ENCODE assay signal across 10 cellular contexts in genomic region chr19:51691122-51692064, GRCh38. TPM values are rescaled to one million over a fixed set of nuclear protein-coding genes. Genes with fewer than 3 reads are reported as not detected.
DNase-seq lines count a peak whose midpoint lies in the region; ATAC-seq, FAIRE-seq and TF ChIP-seq lines count a peak whose summit lies in the region.
"Had no signal": no experiment of that assay in that cellular context is flagged by ENCODE, and none has a peak within 500 bp of the region (broad histone marks: within the 10 kb centered on the region; RNA-seq: fewer than 3 reads in every experiment).

No MANE protein-coding gene starts in this region.

- peak overlapping the region; percentile 56 for H3K4me2 ChIP-seq in keratinocyte (ENCODE audit: control insufficient read depth, extremely low read depth, insufficient read depth, low read depth, low read length)

- WGBS in heart right ventricle, 2 donors = 14 to 18% methylated on average over 16 of the region's 16 CpGs
- WGBS in adipose tissue, 3 donors = 25 to 36% (median 29%) methylated on average over 13 to 16 of the region's 16 CpGs

- H3K4me1 ChIP-seq in heart right ventricle (peaks cover 8 to 61% (median 40%) of the 10 kb centered on the region in 9 donors), keratinocyte (ENCODE audit: control insufficient read depth, extremely low read depth, insufficient read depth, low read length) (peaks cover 15% of the 10 kb centered on the region), subcutaneous abdominal adipose tissue (ENCODE audit: control insufficient read depth in 5 of 5, insufficient read depth in 5 of 5, low read length in 5 of 5) (peaks cover 8 to 48% (median 44%) of the 10 kb centered on the region in 5 donors)

- intact Hi-C loops in heart right ventricle (cut with DNase I) (no loop called here), Right ventricle myocardium superior (cut with DNase I) (no loop called here)

- TF ChIP-seq CTCF in heart right ventricle (IDR thresholded peaks at IDR 0.05) = no peak
- TF ChIP-seq CTCF in keratinocyte (optimal IDR thresholded peaks at IDR 0.05 in 1 of 3, IDR thresholded peaks at IDR 0.05 in 1 of 3, conservative IDR thresholded peaks at IDR 0.05 in 1 of 3; ENCODE audit: extremely low read depth in 1 of 3, insufficient read depth in 2 of 3, low read length in 3 of 3) = no peak

- peaks cover 2% of the 10 kb centered on the region for H3K9me1 ChIP-seq in keratinocyte (ENCODE audit: control insufficient read depth, extremely low read depth, insufficient read depth, low read length)

- H3K9ac ChIP-seq in keratinocyte (ENCODE audit: control insufficient read depth, extremely low read depth, insufficient read depth, low read length) (peak overlapping the region; percentile 35), subcutaneous abdominal adipose tissue (ENCODE audit: low read length in 5 of 5) (peak overlapping the region; percentile 52 to 96 (median 74))

- dilution Hi-C loops in keratinocyte (cut with MboI; ENCODE audit: extremely low pct_ligation_motif_present, low sequenced_read_pairs) = no loop called here

- H3K27me3 ChIP-seq in heart right ventricle (peaks cover 0 to 30% (median 0%) of the 10 kb centered on the region in 7 donors), keratinocyte (ENCODE audit: control insufficient read depth, extremely low read depth, insufficient read depth, low read length) (no peaks in the 10 kb centered on the region), subcutaneous abdominal adipose tissue (ENCODE audit: control insufficient read depth in 5 of 5, insufficient read depth in 4 of 5, low read length in 5 of 5) (no peaks in the 10 kb centered on the region)

- H3K27ac ChIP-seq in heart right ventricle (peak overlapping the region; percentile 93 to 100 (median 97)), adipose tissue (ENCODE audit: low read depth, low read length) (peak overlapping the region; percentile 20), keratinocyte (ENCODE audit: control insufficient read depth, insufficient read depth, low read length) (peak overlapping the region; percentile 81), subcutaneous abdominal adipose tissue (ENCODE audit: low read depth, low read length) (peak overlapping the region; percentile 94)

- H3K36me3 ChIP-seq in heart right ventricle = peaks cover 0 to 44% (median 21%) of the 10 kb centered on the region in 9 donors
- peaks cover 16 to 29% of the 10 kb centered on the region in 2 experiments for H3K36me3 ChIP-seq in keratinocyte (ENCODE audit: control insufficient read depth in 2 of 2, extremely low read depth in 1 of 2, insufficient read depth in 2 of 2, low read length in 2 of 2)
- peaks cover 0 to 35% (median 21%) of the 10 kb centered on the region in 5 donors for H3K36me3 ChIP-seq in subcutaneous abdominal adipose tissue (ENCODE audit: control insufficient read depth in 5 of 5, insufficient read depth in 5 of 5, low read length in 5 of 5)

- peak overlapping the region; percentile 63 to 100 (median 90) for H3K4me3 ChIP-seq in heart right ventricle
- H3K4me3 ChIP-seq in keratinocyte (ENCODE audit: control insufficient read depth in 2 of 3, extremely low read depth in 1 of 3, insufficient read depth in 2 of 3, low read depth in 1 of 3, low read length in 3 of 3) = peak overlapping the region; percentile 74 to 82 (median 75)
- H3K4me3 ChIP-seq in subcutaneous abdominal adipose tissue (ENCODE audit: low read depth in 1 of 5, low read length in 5 of 5) = peak overlapping the region; percentile 25 to 91 (median 73)

- FAIRE-seq in keratinocyte (lab: Jason Lieb, UNC) = no peak
- FAIRE-seq: colon, GM18507 had no signal

- DNase-seq in heart right ventricle (no peak), Right ventricle myocardium superior (no peak), keratinocyte (ENCODE audit: low read depth, low spot score) (no peak), SK-N-DZ (ENCODE audit: low spot score) (no peak), erythroblast (lab: John Stamatoyannopoulos, UW) (no peak), NCI-H2029 treated with DMSO at 0.1 percent for 48 hours (lab: John Stamatoyannopoulos, UW) (no peak)

- H4K20me1 ChIP-seq in keratinocyte (ENCODE audit: control insufficient read depth, extremely low read depth, insufficient read depth, low read length) = peaks cover 5% of the 10 kb centered on the region

- H3K9me3 ChIP-seq in heart right ventricle (no peaks in the 10 kb centered on the region), keratinocyte (ENCODE audit: control insufficient read depth, low read depth, low read length) (no peaks in the 10 kb centered on the region), subcutaneous abdominal adipose tissue (ENCODE audit: control insufficient read depth in 5 of 5, low read length in 5 of 5) (no peaks in the 10 kb centered on the region)

- TF ChIP-seq POLR2A in erythroblast (IDR thresholded peaks at IDR 0.05; ENCODE audit: low read length) = no peak

- ATAC-seq in heart right ventricle (peak in 2 of 8 donors; percentile 0 to 1), Right ventricle myocardium superior (ENCODE audit: poor library complexity) (no peak)

- peaks cover 54% of the 10 kb centered on the region for H3K79me2 ChIP-seq in keratinocyte (ENCODE audit: control insufficient read depth, insufficient read depth, low read length)

- H2AFZ ChIP-seq in keratinocyte (ENCODE audit: control insufficient read depth, low read length) = no peak overlapping the region

RNA-seq across cellular contexts. Expression of gene SPACA6, which starts 1.7 kb away (rescaled TPM):
- 10 to 100 TPM in 6 of 10 donors, 1 to 10 TPM in 4; 6.4 to 16.1 (median 10.1) TPM for total RNA-seq in heart right ventricle
- polyA plus RNA-seq in heart right ventricle = 10 to 100 TPM in 1 of 2 donors, 1 to 10 TPM in 1; 8.6 to 45.1 TPM
- total RNA-seq in Right ventricle myocardium superior = 10.1 TPM
- 10 to 100 TPM in 2 of 3 donors, 1 to 10 TPM in 1; 4.7 to 38.5 (median 14.3) TPM for polyA plus RNA-seq in adipose tissue
- 3.9 to 9.4 TPM (median 4.3 TPM) in 3 replicates for polyA plus RNA-seq in keratinocyte
- 3.3 TPM for polyA plus RNA-seq in keratinocyte (2011; ENCODE audit: low read depth)
- polyA plus RNA-seq in keratinocyte (2011; cell fraction: cytosol; rRNA removed) = 1.8 and 6.0 TPM in 2 replicates
- polyA plus RNA-seq in keratinocyte (2011; cell fraction: nucleus; rRNA removed) = 10.8 and 19.3 TPM in 2 replicates
- polyA plus RNA-seq in keratinocyte (2012; ENCODE audit: low replicate concordance) = 4.3 and 10.4 TPM in 2 replicates
- 1.1 to 4.5 TPM (median 2.5 TPM) in 3 replicates for polyA minus RNA-seq in keratinocyte
- not detected for polyA minus RNA-seq in keratinocyte (2011; cell fraction: cytosol; rRNA and poly(A)+ RNA removed)
- 5.0 and 6.2 TPM in 2 replicates for polyA minus RNA-seq in keratinocyte (2011; cell fraction: nucleus; rRNA and poly(A)+ RNA removed)
- polyA plus RNA-seq in SK-N-DZ (2014; cell fraction: cytosol; rRNA removed) = 3.5 and 4.7 TPM in 2 replicates
- 43.3 and 54.7 TPM in 2 replicates for polyA plus RNA-seq in SK-N-DZ (2014; cell fraction: nucleus; rRNA removed)

RNA-seq across cellular contexts. Expression of gene HAS1, which starts 32.4 kb away (rescaled TPM):
- total RNA-seq in heart right ventricle (1 to 10 TPM in 1 of 10 donors, under 1 TPM in 8, not detected in 1; 0.17 to 1.3 (median 0.47) TPM), Right ventricle myocardium superior (0.70 TPM)
- polyA plus RNA-seq in heart right ventricle (under 1 TPM; 0.44 to 0.83 TPM), adipose tissue (10 to 100 TPM in 2 of 3 donors, under 1 TPM in 1; 0.81 to 48.6 (median 17.3) TPM), keratinocyte (0.33 to 5.0 TPM (median 0.56 TPM) in 3 replicates)
- polyA plus RNA-seq in keratinocyte (2011; ENCODE audit: low read depth) = 3.6 TPM
- 0.26 and 0.62 TPM in 2 replicates for polyA plus RNA-seq in keratinocyte (2011; cell fraction: cytosol; rRNA removed)
- polyA plus RNA-seq in keratinocyte (2011; cell fraction: nucleus; rRNA removed) = 3.5 and 5.4 TPM in 2 replicates
- 0.50 and 6.6 TPM in 2 replicates for polyA plus RNA-seq in keratinocyte (2012; ENCODE audit: low replicate concordance)
- 0.19 to 3.1 TPM (median 2.9 TPM) in 3 replicates for polyA minus RNA-seq in keratinocyte
- 4.0 TPM for polyA minus RNA-seq in keratinocyte (2011; cell fraction: cytosol; rRNA and poly(A)+ RNA removed)
- polyA minus RNA-seq in keratinocyte (2011; cell fraction: nucleus; rRNA and poly(A)+ RNA removed) = 4.6 and 6.5 TPM in 2 replicates
- polyA plus RNA-seq in SK-N-DZ (2014; cell fraction: cytosol; rRNA removed) = not detected in 2 replicates
- not detected in 2 replicates for polyA plus RNA-seq in SK-N-DZ (2014; cell fraction: nucleus; rRNA removed)

RNA-seq across cellular contexts. Expression of gene SIGLEC14, which starts 44.8 kb away (rescaled TPM):
- total RNA-seq in heart right ventricle (1 to 10 TPM in 6 of 10 donors, under 1 TPM in 3, not detected in 1; 0.57 to 9.6 (median 1.3) TPM), Right ventricle myocardium superior (1.00 TPM)
- polyA plus RNA-seq in heart right ventricle (under 1 TPM; 0.37 to 0.93 TPM), adipose tissue (1 to 10 TPM; 1.1 to 3.8 (median 3.4) TPM), keratinocyte (not detected in 3 replicates)
- not detected for polyA plus RNA-seq in keratinocyte (2011; ENCODE audit: low read depth)
- not detected in 2 replicates for polyA plus RNA-seq in keratinocyte (2011; cell fraction: cytosol; rRNA removed)
- not detected in 2 replicates for polyA plus RNA-seq in keratinocyte (2011; cell fraction: nucleus; rRNA removed)
- polyA plus RNA-seq in keratinocyte (2012; ENCODE audit: low replicate concordance) = not detected in 2 replicates
- not detected in 3 replicates for polyA minus RNA-seq in keratinocyte
- not detected for polyA minus RNA-seq in keratinocyte (2011; cell fraction: cytosol; rRNA and poly(A)+ RNA removed)
- polyA minus RNA-seq in keratinocyte (2011; cell fraction: nucleus; rRNA and poly(A)+ RNA removed) = not detected in 2 replicates
- polyA plus RNA-seq in SK-N-DZ (2014; cell fraction: cytosol; rRNA removed) = not detected in 2 replicates
- polyA plus RNA-seq in SK-N-DZ (2014; cell fraction: nucleus; rRNA removed) = not detected in 2 replicates

Comparison
In these comparisons a context has a peak if more than half of its experiments do, and no peak if none do; other contexts are left out.
1. H3K27ac ChIP-seq: peak in every context shown above with its lines; median percentile 97 in heart right ventricle; 94 in subcutaneous abdominal adipose tissue; 81 in keratinocyte; 20 in adipose tissue.